Comparison of ENCODE assay signal across 21 cellular contexts in genomic region chr4:1264942-1265341, GRCh38. TPM values are rescaled to one million over a fixed set of nuclear protein-coding genes. Genes with fewer than 3 reads are reported as not detected.
DNase-seq lines count a peak whose midpoint lies in the region; ATAC-seq, FAIRE-seq and TF ChIP-seq lines count a peak whose summit lies in the region.
"Had no signal": no experiment of that assay in that cellular context is flagged by ENCODE, and none has a peak within 500 bp of the region (broad histone marks: within the 10 kb centered on the region; RNA-seq: fewer than 3 reads in every experiment).

No MANE protein-coding gene starts in this region.

- no peak overlapping the region for H3K27ac ChIP-seq in heart right ventricle
- H3K27ac ChIP-seq: 22Rv1; A549; BLaER1 treated with 17β-estradiol and CSF1 and Interleukin-3, amounts not matched to agents 10 nM and 100 nM; C4-2B had no signal

- 97 to 98% methylated on average over 3 of the region's 3 CpGs for WGBS in heart right ventricle, 2 donors

- H3K9me3 ChIP-seq in heart right ventricle, result peaks cover 0 to 32% (median 9%) of the 10 kb centered on the region in 11 donors

- peaks cover 0 to 4% (median 0%) of the 10 kb centered on the region in 9 donors for H3K4me1 ChIP-seq in heart right ventricle
- H3K4me1 ChIP-seq: A549, Caco-2 had no signal

- TF ChIP-seq CTCF in heart right ventricle (IDR thresholded peaks at IDR 0.05), result no peak

- no peak overlapping the region for H3K4me3 ChIP-seq in heart right ventricle
- H3K4me3 ChIP-seq: A549; BLaER1 treated with 17β-estradiol and CSF1 and Interleukin-3, amounts not matched to agents 10 nM and 100 nM had no signal

- intact Hi-C loops in cardiac septum (cut with DNase I) (no loop called here), heart right ventricle (cut with DNase I) (loop anchor here in 6 of 10 donors (5.0 kb wide), 2 partner anchors 98 to 133 kb away; no protein-coding TSS in a partner anchor)

- DNase-seq in activated CD8-positive, alpha-beta memory T cell treated with anti-CD3 and anti-CD28 coated beads for 24 hours, result peak; percentile 19
- DNase-seq in activated CD8-positive, alpha-beta memory T cell treated with anti-CD3 and anti-CD28 coated beads, Interleukin-2, amount 50 U/mL, for 48 hours, result no peak
- DNase-seq in cardiac septum (ENCODE audit: low spot score) (peak; percentile 38), heart right ventricle (no peak), mesenteric fat pad (ENCODE audit: low spot score) (peak; percentile 49), frontal cortex (ENCODE audit: low spot score in 2 of 2) (no peak)
- DNase-seq: AML-193; Caco-2; Calu3; CD4-positive, alpha-beta T cell; CD8-positive, alpha-beta T cell; DMS79 treated with DMSO at 0.1 percent for 48 hours; GF-D8 had no signal

- H3K27me3 ChIP-seq in heart right ventricle, result no peaks in the 10 kb centered on the region
- H3K27me3 ChIP-seq: BLaER1 treated with 17β-estradiol and CSF1 and Interleukin-3, amounts not matched to agents 10 nM and 100 nM had no signal

- ATAC-seq in heart right ventricle, result no peak
- ATAC-seq: A549; CD8-positive, alpha-beta T cell had no signal

- no peak for FAIRE-seq in frontal cortex (lab: Jason Lieb, UNC)
- FAIRE-seq: A549, D721Med, G401.6, GM12891, GM19239 had no signal

- H3K36me3 ChIP-seq in heart right ventricle, result no peaks in the 10 kb centered on the region

RNA-seq across cellular contexts. Expression of gene CTBP1, which starts 16.0 kb away (rescaled TPM):
- total RNA-seq in cardiac septum (129 TPM), heart right ventricle (100 to 1,000 TPM; 115 to 132 (median 122) TPM), mesenteric fat pad (147 TPM), frontal cortex (224 TPM)
- 100 to 1,000 TPM in 1 of 2 donors, 10 to 100 TPM in 1; 98.6 to 105 TPM for polyA plus RNA-seq in heart right ventricle

RNA-seq across cellular contexts. Expression of gene MAEA, which starts 24.7 kb away (rescaled TPM):
- total RNA-seq in cardiac septum, result 55.2 TPM
- total RNA-seq in heart right ventricle, result 10 to 100 TPM; 39.1 to 72.8 (median 50.3) TPM
- polyA plus RNA-seq in heart right ventricle, result 10 to 100 TPM; 43.2 to 55.7 TPM
- 46.8 TPM for total RNA-seq in mesenteric fat pad
- 31.4 TPM for total RNA-seq in frontal cortex

Comparison
In these comparisons a context has a peak if more than half of its experiments do, and no peak if none do; other contexts are left out.
1. DNase-seq: peak in activated CD8-positive, alpha-beta memory T cell treated with anti-CD3 and anti-CD28 coated beads for 24 hours (single experiment), cardiac septum (single experiment) and mesenteric fat pad (single experiment); none in activated CD8-positive, alpha-beta memory T cell treated with anti-CD3 and anti-CD28 coated beads, Interleukin-2, amount 50 U/mL, for 48 hours (single experiment), heart right ventricle (0 of 2) and frontal cortex (0 of 2).